ENCODE assay signal across 8 cellular contexts in the genomic region with DNA sequence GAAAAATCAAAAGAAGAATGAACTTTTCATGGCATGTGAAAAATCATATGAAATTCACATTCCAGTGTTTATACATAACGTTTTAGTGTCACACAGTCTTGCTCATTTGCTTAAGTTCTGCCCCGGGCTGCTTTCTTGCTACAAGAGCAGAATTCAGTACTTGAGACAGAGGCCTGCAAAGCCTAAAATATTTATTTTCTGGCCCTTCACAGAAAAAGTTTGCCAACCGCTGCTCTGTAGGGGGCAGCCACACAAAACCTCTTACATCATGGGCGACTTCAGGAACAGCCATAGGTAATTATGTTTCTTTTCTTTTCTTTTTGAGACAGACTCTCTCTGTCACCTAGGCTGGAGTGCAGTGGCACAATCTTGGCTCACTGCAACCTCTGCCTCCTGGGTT.
DNase-seq lines count a peak whose midpoint lies in the region; ATAC-seq, FAIRE-seq and TF ChIP-seq lines count a peak whose summit lies in the region.

No MANE protein-coding gene starts in this region.

- no peaks in the 10 kb centered on the region for H3K9me3 Mint-ChIP-seq in activated naive CD8-positive, alpha-beta T cell treated with anti-CD3 and anti-CD28 coated beads, Interleukin-2, amount 50 U/mL, for 24 hours
- H3K9me3 Mint-ChIP-seq in stimulated activated naive CD8-positive, alpha-beta T cell treated with anti-CD3 and anti-CD28 coated beads, Interleukin-15, amount 100 ng/mL, for 72 hours, result no peaks in the 10 kb centered on the region

- H3K27me3 Mint-ChIP-seq in activated naive CD8-positive, alpha-beta T cell treated with anti-CD3 and anti-CD28 coated beads, Interleukin-2, amount 50 U/mL, for 24 hours, result no peaks in the 10 kb centered on the region
- H3K27me3 Mint-ChIP-seq in stimulated activated naive CD8-positive, alpha-beta T cell treated with anti-CD3 and anti-CD28 coated beads, Interleukin-15, amount 100 ng/mL, for 72 hours, result no peaks in the 10 kb centered on the region

- no peak overlapping the region for H3K27ac ChIP-seq in KMS-11

- no peak for ATAC-seq in activated naive CD8-positive, alpha-beta T cell treated with anti-CD3 and anti-CD28 coated beads, Interleukin-2, amount 50 U/mL, for 24 hours
- ATAC-seq in stimulated activated naive CD8-positive, alpha-beta T cell treated with anti-CD3 and anti-CD28 coated beads, Interleukin-15, amount 100 ng/mL, for 72 hours, result no peak
- no peak for ATAC-seq in GM19395 (IDR thresholded peaks at IDR 0.05; ENCODE audit: unreplicated experiment)

- DNase-seq in D721Med (ENCODE audit: insufficient read length, low spot score), result no peak
- DNase-seq in activated naive CD8-positive, alpha-beta T cell treated with anti-CD3 and anti-CD28 coated beads, Interleukin-2, amount 50 U/mL, for 24 hours, result no peak
- DNase-seq in stimulated activated naive CD8-positive, alpha-beta T cell treated with anti-CD3 and anti-CD28 coated beads, Interleukin-15, amount 100 ng/mL, for 72 hours, result no peak
- no peak for DNase-seq in D341Med (ENCODE audit: low spot score)
- DNase-seq in CD1c-positive myeloid dendritic cell (ENCODE audit: extremely low spot score), result no peak

- H3K27me3 ChIP-seq in KMS-11 (ENCODE audit: insufficient read depth, low read depth), result no peaks in the 10 kb centered on the region

- peaks cover 22% of the 10 kb centered on the region for H3K4me1 Mint-ChIP-seq in activated naive CD8-positive, alpha-beta T cell treated with anti-CD3 and anti-CD28 coated beads, Interleukin-2, amount 50 U/mL, for 24 hours
- peaks cover 44% of the 10 kb centered on the region for H3K4me1 Mint-ChIP-seq in stimulated activated naive CD8-positive, alpha-beta T cell treated with anti-CD3 and anti-CD28 coated beads, Interleukin-15, amount 100 ng/mL, for 72 hours

- H3K9ac ChIP-seq in KMS-11, result no peak overlapping the region

- no peak overlapping the region for H3K4me3 ChIP-seq in KMS-11 (IDR thresholded peaks at IDR 0.05; ENCODE audit: insufficient read depth, low read depth, low read length)
- peak overlapping the region; percentile 40; the same call in 1 of the 2 replicates for H3K4me3 ChIP-seq in iPS-18c (ENCODE audit: insufficient read depth, low read depth, low read length)

- H3K79me2 ChIP-seq in KMS-11 (ENCODE audit: insufficient read depth, low read depth), result no peaks in the 10 kb centered on the region

- H3K4me3 Mint-ChIP-seq in activated naive CD8-positive, alpha-beta T cell treated with anti-CD3 and anti-CD28 coated beads, Interleukin-2, amount 50 U/mL, for 24 hours, result peak overlapping the region; percentile 90
- peak overlapping the region; percentile 94 to 97 for H3K4me3 Mint-ChIP-seq in stimulated activated naive CD8-positive, alpha-beta T cell treated with anti-CD3 and anti-CD28 coated beads, Interleukin-15, amount 100 ng/mL, for 72 hours

- H3K4me2 ChIP-seq in KMS-11, result peak overlapping the region; percentile 88

- H3K36me3 Mint-ChIP-seq in activated naive CD8-positive, alpha-beta T cell treated with anti-CD3 and anti-CD28 coated beads, Interleukin-2, amount 50 U/mL, for 24 hours (ENCODE audit: low read depth), result no peaks in the 10 kb centered on the region

- H3K4me1 ChIP-seq in KMS-11 (ENCODE audit: low read depth, poor library complexity, severe bottlenecking), result peaks cover 25% of the 10 kb centered on the region

- peak overlapping the region; percentile 54 for H2AFZ ChIP-seq in KMS-11 (ENCODE audit: low read depth)

- no peaks in the 10 kb centered on the region for H3K36me3 ChIP-seq in KMS-11 (ENCODE audit: insufficient read depth)

- TF ChIP-seq CTCF in D721Med (IDR thresholded peaks at IDR 0.05; ENCODE audit: insufficient read depth, missing control alignments) (peak; percentile 16), KMS-11 (conservative IDR thresholded peaks at IDR 0.05; ENCODE audit: low read depth, low read length) (no peak; the same call in 1 of the 2 replicates)

- FAIRE-seq in D721Med (lab: Jason Lieb, UNC), result no peak

- no peaks in the 10 kb centered on the region for H4K20me1 ChIP-seq in KMS-11 (ENCODE audit: insufficient read depth)

- peak overlapping the region; percentile 85 for H3K27ac Mint-ChIP-seq in activated naive CD8-positive, alpha-beta T cell treated with anti-CD3 and anti-CD28 coated beads, Interleukin-2, amount 50 U/mL, for 24 hours
- peak overlapping the region; percentile 95 to 99 for H3K27ac Mint-ChIP-seq in stimulated activated naive CD8-positive, alpha-beta T cell treated with anti-CD3 and anti-CD28 coated beads, Interleukin-15, amount 100 ng/mL, for 72 hours

- no peaks in the 10 kb centered on the region for H3K9me3 ChIP-seq in iPS-18c (ENCODE audit: control insufficient read depth, insufficient read depth, low read length)
